13 cellular contexts compared by ENCODE assay signal in genomic region chr6:145137425-145137824, GRCh38.
DNase-seq lines count a peak whose midpoint lies in the region; ATAC-seq and TF ChIP-seq lines count a peak whose summit lies in the region.
"Had no signal": no experiment of that assay in that cellular context is flagged by ENCODE, and none has a peak within 500 bp of the region (broad histone marks: within the 10 kb centered on the region; RNA-seq: fewer than 3 reads in every experiment).

No MANE protein-coding gene starts in this region.

- ATAC-seq in left ventricle myocardium superior (no peak), gastroesophageal sphincter (no peak), left colon (no peak)
- ATAC-seq: left cardiac atrium had no signal

- H3K27ac Mint-ChIP-seq in activated T-helper 1 cell treated with anti-CD3 and anti-CD28 coated beads, Interleukin-12 subunit alpha, Interleukin-12 subunit beta, Interleukin-2, Interleukin-4 antibody, amounts not matched to agents 30 ng/mL and 10 ng/mL and 1 ng/mL, durations not matched to agents 14 hours and 24 hours and 36 hours: no peak overlapping the region
- H3K27ac Mint-ChIP-seq: activated naive CD4-positive, alpha-beta T cell treated with anti-CD3 and anti-CD28 coated beads, Interleukin-2, amount 10 ng/mL, durations not matched to agents 7 days and 5 days; CD8-positive, alpha-beta memory T cell had no signal

- no peaks in the 10 kb centered on the region for H3K9me3 Mint-ChIP-seq in activated T-helper 1 cell treated with anti-CD3 and anti-CD28 coated beads, Interleukin-12 subunit alpha, Interleukin-12 subunit beta, Interleukin-2, Interleukin-4 antibody, amounts not matched to agents 30 ng/mL and 10 ng/mL and 1 ng/mL, durations not matched to agents 14 hours and 24 hours and 36 hours
- H3K9me3 Mint-ChIP-seq: activated naive CD4-positive, alpha-beta T cell treated with anti-CD3 and anti-CD28 coated beads, Interleukin-2, amount 10 ng/mL, durations not matched to agents 7 days and 5 days had no signal

- no peaks in the 10 kb centered on the region for H3K27me3 Mint-ChIP-seq in activated T-helper 1 cell treated with anti-CD3 and anti-CD28 coated beads, Interleukin-12 subunit alpha, Interleukin-12 subunit beta, Interleukin-2, Interleukin-4 antibody, amounts not matched to agents 30 ng/mL and 10 ng/mL and 1 ng/mL, durations not matched to agents 14 hours and 24 hours and 36 hours (ENCODE audit: insufficient read depth)
- H3K27me3 Mint-ChIP-seq: activated naive CD4-positive, alpha-beta T cell treated with anti-CD3 and anti-CD28 coated beads, Interleukin-2, amount 10 ng/mL, durations not matched to agents 7 days and 5 days had no signal

- H3K4me3 Mint-ChIP-seq in activated T-helper 1 cell treated with anti-CD3 and anti-CD28 coated beads, Interleukin-12 subunit alpha, Interleukin-12 subunit beta, Interleukin-2, Interleukin-4 antibody, amounts not matched to agents 30 ng/mL and 10 ng/mL and 1 ng/mL, durations not matched to agents 14 hours and 24 hours and 36 hours: no peak overlapping the region
- H3K4me3 Mint-ChIP-seq: activated naive CD4-positive, alpha-beta T cell treated with anti-CD3 and anti-CD28 coated beads, Interleukin-2, amount 10 ng/mL, durations not matched to agents 7 days and 5 days; CD8-positive, alpha-beta memory T cell had no signal

- no peak for TF ChIP-seq EP300 in gastroesophageal sphincter (IDR thresholded peaks at IDR 0.05)

- no peaks in the 10 kb centered on the region for H3K36me3 Mint-ChIP-seq in activated T-helper 1 cell treated with anti-CD3 and anti-CD28 coated beads, Interleukin-12 subunit alpha, Interleukin-12 subunit beta, Interleukin-2, Interleukin-4 antibody, amounts not matched to agents 30 ng/mL and 10 ng/mL and 1 ng/mL, durations not matched to agents 14 hours and 24 hours and 36 hours (ENCODE audit: low read depth)
- H3K36me3 Mint-ChIP-seq: activated naive CD4-positive, alpha-beta T cell treated with anti-CD3 and anti-CD28 coated beads, Interleukin-2, amount 10 ng/mL, durations not matched to agents 7 days and 5 days; CD8-positive, alpha-beta memory T cell had no signal

- WGBS in gastroesophageal sphincter (ENCODE audit: low coverage in 1 of 2), 2 donors: 67 to 100% methylated on average over 1 of the region's 1 CpG

- no peak for TF ChIP-seq POLR2A in gastroesophageal sphincter (IDR thresholded peaks at IDR 0.05)

- intact Hi-C loops in left ventricle myocardium superior (cut with micrococcal nuclease) (no loop called here), left colon (cut with DNase I, micrococcal nuclease) (no loop called here)
- intact Hi-C loops in activated T-helper 1 cell treated with anti-CD3 and anti-CD28 coated beads, Interleukin-12 subunit alpha, Interleukin-12 subunit beta, Interleukin-2, Interleukin-4 antibody, amounts not matched to agents 30 ng/mL and 10 ng/mL and 1 ng/mL, durations not matched to agents 14 hours and 24 hours and 36 hours (cut with micrococcal nuclease): no loop called here

- H3K36me3 ChIP-seq in cardiac muscle cell (no peaks in the 10 kb centered on the region), gastroesophageal sphincter (no peaks in the 10 kb centered on the region)

- no peak for TF ChIP-seq CTCF in cardiac muscle cell (IDR thresholded peaks at IDR 0.05; ENCODE audit: low read depth, low read length)
- peak; percentile 18 for TF ChIP-seq CTCF in foreskin fibroblast (IDR thresholded peaks at IDR 0.05; ENCODE audit: low read depth, low read length)
- TF ChIP-seq CTCF in GM20000 (IDR thresholded peaks at IDR 0.05; ENCODE audit: extremely low read depth, missing control alignments): no peak
- no peak for TF ChIP-seq CTCF in gastroesophageal sphincter (IDR thresholded peaks at IDR 0.05)

- no peaks in the 10 kb centered on the region for H3K27me3 ChIP-seq in cardiac muscle cell
- H3K27me3 ChIP-seq in gastroesophageal sphincter: no peaks in the 10 kb centered on the region

- DNase-seq in cardiac muscle cell (ENCODE audit: low read depth in 1 of 2, low spot score in 1 of 2) (peak; percentile 24 to 40), left ventricle myocardium superior (no peak), RKO (ENCODE audit: low spot score) (peak; percentile 6), foreskin fibroblast (peak in 1 of 2 donors; percentile 63), GM20000 (ENCODE audit: low spot score) (no peak), left colon (no peak)
- DNase-seq in activated T-helper 1 cell treated with anti-CD3 and anti-CD28 coated beads, Interleukin-12 subunit alpha, Interleukin-12 subunit beta, Interleukin-2, Interleukin-4 antibody, amounts not matched to agents 30 ng/mL and 10 ng/mL and 1 ng/mL, durations not matched to agents 14 hours and 24 hours and 36 hours (ENCODE audit: low spot score): no peak
- DNase-seq: activated CD4-positive, alpha-beta T cell treated with anti-CD3 and anti-CD28 coated beads for 4 hours; activated naive CD4-positive, alpha-beta T cell treated with anti-CD3 and anti-CD28 coated beads, Interleukin-2, amount 10 ng/mL, durations not matched to agents 7 days and 5 days; CD8-positive, alpha-beta memory T cell; left cardiac atrium; retina had no signal

- H3K4me1 ChIP-seq in cardiac muscle cell (ENCODE audit: low read depth): peaks cover 15% of the 10 kb centered on the region
- H3K4me1 ChIP-seq in gastroesophageal sphincter: no peaks in the 10 kb centered on the region

- no peak overlapping the region for H3K27ac ChIP-seq in cardiac muscle cell
- no peak overlapping the region for H3K27ac ChIP-seq in gastroesophageal sphincter

- H3K4me3 ChIP-seq in cardiac muscle cell (no peak overlapping the region), foreskin fibroblast (ENCODE audit: low read depth in 1 of 2, low read length in 2 of 2) (no peak overlapping the region), gastroesophageal sphincter (no peak overlapping the region)

- H3K9me3 ChIP-seq in cardiac muscle cell (ENCODE audit: low read depth) (no peaks in the 10 kb centered on the region), gastroesophageal sphincter (no peaks in the 10 kb centered on the region)

- no peaks in the 10 kb centered on the region for H3K4me1 Mint-ChIP-seq in activated T-helper 1 cell treated with anti-CD3 and anti-CD28 coated beads, Interleukin-12 subunit alpha, Interleukin-12 subunit beta, Interleukin-2, Interleukin-4 antibody, amounts not matched to agents 30 ng/mL and 10 ng/mL and 1 ng/mL, durations not matched to agents 14 hours and 24 hours and 36 hours (ENCODE audit: low read depth)
- H3K4me1 Mint-ChIP-seq: activated naive CD4-positive, alpha-beta T cell treated with anti-CD3 and anti-CD28 coated beads, Interleukin-2, amount 10 ng/mL, durations not matched to agents 7 days and 5 days; CD8-positive, alpha-beta memory T cell had no signal

Comparison
In these comparisons a context has a peak if more than half of its experiments do, and no peak if none do; other contexts are left out.
1. DNase-seq: peak in cardiac muscle cell (2 of 2) and RKO (single experiment); none in left ventricle myocardium superior (single experiment), activated T-helper 1 cell treated with anti-CD3 and anti-CD28 coated beads, Interleukin-12 subunit alpha, Interleukin-12 subunit beta, Interleukin-2, Interleukin-4 antibody, amounts not matched to agents 30 ng/mL and 10 ng/mL and 1 ng/mL, durations not matched to agents 14 hours and 24 hours and 36 hours (single experiment), GM20000 (single experiment) and left colon (0 of 2).